ENCODE assay signal across 9 cellular contexts in genomic region chr3:49803464-49804140, GRCh38. TPM values are rescaled to one million over a fixed set of nuclear protein-coding genes. Genes with fewer than 3 reads are reported as not detected.
DNase-seq lines count a peak whose midpoint lies in the region; ATAC-seq and TF ChIP-seq lines count a peak whose summit lies in the region.
"Had no signal": no experiment of that assay in that cellular context is flagged by ENCODE, and none has a peak within 500 bp of the region (broad histone marks: within the 10 kb centered on the region; RNA-seq: fewer than 3 reads in every experiment).

No MANE protein-coding gene starts in this region.

- peak overlapping the region; percentile 33 for H2BK12ac ChIP-seq in neuronal stem cell (ENCODE audit: low read length)

- H3K27me3 Mint-ChIP-seq in GM23338 (ENCODE audit: insufficient read depth, low read depth, poor library complexity), result peaks cover 24% of the 10 kb centered on the region

- no peaks in the 10 kb centered on the region for H3K9me3 Mint-ChIP-seq in GM23338

- H3K9ac ChIP-seq in neuronal stem cell (ENCODE audit: low read depth, low read length, poor library complexity), result peak overlapping the region; percentile 85

- H3K9me3 ChIP-seq in esophagus squamous epithelium (no peaks in the 10 kb centered on the region), neuronal stem cell (replicated peaks in 1 of 2; ENCODE audit: control insufficient read depth in 2 of 2, insufficient read depth in 1 of 2, low read depth in 1 of 2, low read length in 2 of 2) (no peaks in the 10 kb centered on the region)

- H3K36me3 ChIP-seq in GM23338 (ENCODE audit: insufficient read depth) (no peaks in the 10 kb centered on the region), esophagus squamous epithelium (peaks cover 0 to 11% (median 0%) of the 10 kb centered on the region in 3 donors), neuronal stem cell (replicated peaks in 1 of 2; ENCODE audit: control insufficient read depth in 2 of 2, insufficient read depth in 2 of 2, low read length in 2 of 2) (no peaks in the 10 kb centered on the region)

- TF ChIP-seq CTCF in GM23338 (conservative IDR thresholded peaks at IDR 0.05; ENCODE audit: low read depth in 2 of 2) (peak in 1 of 2 experiments; percentile 16; a peak in 1 of 4 replicates), esophagus squamous epithelium (IDR thresholded peaks at IDR 0.05) (peak in 3 of 6 experiments; percentile 20 to 54 (median 42))

- H3K4me3 ChIP-seq in GM23338 (peak overlapping the region; percentile 93), esophagus squamous epithelium (peak overlapping the region; percentile 87 to 93 (median 90)), neuronal stem cell (ENCODE audit: low read length in 2 of 2) (peak overlapping the region; percentile 65 to 91)

- no peaks in the 10 kb centered on the region for H3K79me2 ChIP-seq in GM23338 (replicated peaks; ENCODE audit: insufficient read depth)

- intact Hi-C loops in esophagus squamous epithelium (cut with DNase I), result loop anchor here (2.0 to 5.0 kb wide), 2 partner anchors 35 to 99 kb away; partner anchors contain the start of gene MST1R

- no peak overlapping the region for H4K8ac ChIP-seq in neuronal stem cell (ENCODE audit: low read depth, low read length)

- H3K27ac ChIP-seq in GM23338 (ENCODE audit: low read depth) (no peak overlapping the region), esophagus squamous epithelium (peak overlapping the region; percentile 96 to 98 (median 97)), neuronal stem cell (replicated peaks; ENCODE audit: low read length) (no peak overlapping the region)

- 0% methylated on average over 5 to 9 of the region's 41 CpGs for WGBS in esophagus squamous epithelium, 2 donors
- WGBS in neuronal stem cell (ENCODE audit: extremely low coverage in 2 of 2, insufficient read length in 2 of 2, insufficient replicate concordance in 1 of 2), 2 donors, result no CpG with 5 or more reads among the region's 41 CpGs

- peaks cover 40% of the 10 kb centered on the region for H3K4me1 Mint-ChIP-seq in GM23338

- peaks cover 34% of the 10 kb centered on the region for H3K4me1 ChIP-seq in GM23338 (ENCODE audit: insufficient read depth)
- peaks cover 51 to 74% (median 52%) of the 10 kb centered on the region in 3 donors for H3K4me1 ChIP-seq in esophagus squamous epithelium
- H3K4me1 ChIP-seq in neuronal stem cell (ENCODE audit: control insufficient read depth in 2 of 2, insufficient read depth in 1 of 2, low read depth in 1 of 2, low read length in 2 of 2), result peaks cover 26 to 47% of the 10 kb centered on the region in 2 donors

- peak overlapping the region; percentile 89 for H3K18ac ChIP-seq in neuronal stem cell (ENCODE audit: low read length)

- H4K91ac ChIP-seq in neuronal stem cell (ENCODE audit: low read depth, low read length, poor library complexity), result no peak overlapping the region

- no peak overlapping the region for H2BK120ac ChIP-seq in neuronal stem cell (ENCODE audit: low read depth, low read length)

- peak overlapping the region; percentile 58 for H3K14ac ChIP-seq in neuronal stem cell (ENCODE audit: low read length)

- no peak overlapping the region for H3K23ac ChIP-seq in neuronal stem cell (ENCODE audit: low read depth, low read length, poor library complexity)

- peak overlapping the region; percentile 99 for H3K4me2 ChIP-seq in GM23338
- peak overlapping the region; percentile 87 for H3K4me2 ChIP-seq in neuronal stem cell (ENCODE audit: insufficient read depth, low read length, poor library complexity, severe bottlenecking)

- H4K20me1 ChIP-seq in GM23338 (replicated peaks; ENCODE audit: insufficient read depth), result no peaks in the 10 kb centered on the region

- ATAC-seq in GM23338 (peak; percentile 32), HG03571 (IDR thresholded peaks at IDR 0.05; ENCODE audit: unreplicated experiment) (no peak)

- H3K27me3 ChIP-seq in GM23338 (ENCODE audit: insufficient read depth) (peaks cover 15% of the 10 kb centered on the region), esophagus squamous epithelium (peaks cover 0 to 2% (median 0%) of the 10 kb centered on the region in 4 donors), neuronal stem cell (ENCODE audit: control insufficient read depth in 3 of 3, insufficient read depth in 3 of 3, low read depth in 1 of 3, low read length in 3 of 3) (peaks cover 0 to 41% (median 15%) of the 10 kb centered on the region in 3 experiments)

- no peaks in the 10 kb centered on the region for H3K36me3 Mint-ChIP-seq in GM23338 (ENCODE audit: low read depth)

- peak overlapping the region; percentile 19 for H2BK15ac ChIP-seq in neuronal stem cell (ENCODE audit: low read length)

- H3K9me2 ChIP-seq in GM23338 (ENCODE audit: insufficient read depth), result no peaks in the 10 kb centered on the region

- H3K27ac Mint-ChIP-seq in GM23338, result no peak overlapping the region

- no peaks in the 10 kb centered on the region for H3K79me1 ChIP-seq in neuronal stem cell (ENCODE audit: low read depth, low read length)

- TF ChIP-seq POLR2A in esophagus squamous epithelium (IDR thresholded peaks at IDR 0.05), result no peak

- H2BK5ac ChIP-seq in neuronal stem cell (ENCODE audit: low read length), result no peak overlapping the region

- peak overlapping the region; percentile 40 for H2AK5ac ChIP-seq in neuronal stem cell (ENCODE audit: low read depth, low read length)

- H3K4me3 Mint-ChIP-seq in GM23338, result peak overlapping the region; percentile 73

- DNase-seq in DMS 273 (lab: John Stamatoyannopoulos, UW; ENCODE audit: unreplicated experiment) (peak; percentile 91), GM23338 (ENCODE audit: low spot score) (peak; percentile 76), NCI-H2171 treated with DMSO at 0.1 percent for 48 hours (lab: John Stamatoyannopoulos, UW) (peak; percentile 74), esophagus squamous epithelium (lab: John Stamatoyannopoulos, UW) (no peak), neuronal stem cell (ENCODE audit: low spot score) (peak; percentile 48), kidney tubule cell (ENCODE audit: low spot score) (no peak)
- peak; percentile 62 for DNase-seq in activated T-cell treated with anti-CD3 and anti-CD28 coated beads, Interleukin-2, amount 50 U/mL, for 1 hour

- peak overlapping the region; percentile 99 for H2AFZ ChIP-seq in GM23338
- peak overlapping the region; percentile 99 for H2AFZ ChIP-seq in neuronal stem cell (ENCODE audit: low read length)

- H3F3A ChIP-seq in GM23338 (replicated peaks; ENCODE audit: low read depth), result peaks cover 15% of the 10 kb centered on the region; the same call in 1 of the 2 replicates

- no peak overlapping the region for H3K4ac ChIP-seq in neuronal stem cell (ENCODE audit: low read length)

RNA-seq across cellular contexts. Expression of gene INKA1, which starts 0.5 kb away (rescaled TPM):
- total RNA-seq in GM23338 (2014; rRNA removed; shearing (Covaris generic)), result 4.0 and 4.9 TPM in 2 replicates
- polyA plus RNA-seq in GM23338 (2016; fragmentation: Nextera tagmentation; extraction: Ambion mirVana), result 3.7 and 5.0 TPM in 2 replicates
- 10 to 100 TPM; 15.2 to 23.3 (median 19.9) TPM for total RNA-seq in esophagus squamous epithelium
- 0.56 TPM for polyA plus RNA-seq in neuronal stem cell (2013, experiment 1 of 2)
- polyA plus RNA-seq in neuronal stem cell (2013, experiment 2 of 2), result 0.42 TPM

RNA-seq across cellular contexts. Expression of gene CDHR4, which starts 3.9 kb away (rescaled TPM):
- 0.24 TPM in 1 of 2 replicates, not detected in the other for total RNA-seq in GM23338 (2014; rRNA removed; shearing (Covaris generic))
- polyA plus RNA-seq in GM23338 (2016; fragmentation: Nextera tagmentation; extraction: Ambion mirVana), result 0.26 and 0.28 TPM in 2 replicates
- total RNA-seq in esophagus squamous epithelium, result not detected
- polyA plus RNA-seq in neuronal stem cell (2013, experiment 1 of 2), result 0.13 TPM
- 0.06 TPM for polyA plus RNA-seq in neuronal stem cell (2013, experiment 2 of 2)
- total RNA-seq: RPMI7951 had no signal

RNA-seq across cellular contexts. Expression of gene UBA7, which starts 10.2 kb away (rescaled TPM):
- total RNA-seq in GM23338 (2014; rRNA removed; shearing (Covaris generic)), result 0.14 and 0.50 TPM in 2 replicates
- polyA plus RNA-seq in GM23338 (2016; fragmentation: Nextera tagmentation; extraction: Ambion mirVana), result 0.40 and 0.50 TPM in 2 replicates
- total RNA-seq in esophagus squamous epithelium, result 10 to 100 TPM in 3 of 4 donors, 1 to 10 TPM in 1; 8.1 to 43.3 (median 33.8) TPM
- polyA plus RNA-seq in neuronal stem cell (2013, experiment 1 of 2), result 4.4 TPM
- polyA plus RNA-seq in neuronal stem cell (2013, experiment 2 of 2), result 3.2 TPM

RNA-seq across cellular contexts. Expression of gene IP6K1, which starts 17.3 kb away (rescaled TPM):
- 35.5 and 38.4 TPM in 2 replicates for total RNA-seq in GM23338 (2014; rRNA removed; shearing (Covaris generic))
- 8.3 and 10.7 TPM in 2 replicates for polyA plus RNA-seq in GM23338 (2016; fragmentation: Nextera tagmentation; extraction: Ambion mirVana)
- total RNA-seq in esophagus squamous epithelium, result 10 to 100 TPM; 23.0 to 35.1 (median 28.1) TPM
- polyA plus RNA-seq in neuronal stem cell (2013, experiment 1 of 2), result 20.7 TPM
- polyA plus RNA-seq in neuronal stem cell (2013, experiment 2 of 2), result 19.6 TPM

RNA-seq across cellular contexts. Expression of gene TRAIP, which starts 52.8 kb away (rescaled TPM):
- 13.4 and 15.3 TPM in 2 replicates for total RNA-seq in GM23338 (2014; rRNA removed; shearing (Covaris generic))
- 16.6 and 19.5 TPM in 2 replicates for polyA plus RNA-seq in GM23338 (2016; fragmentation: Nextera tagmentation; extraction: Ambion mirVana)
- total RNA-seq in esophagus squamous epithelium, result 10 to 100 TPM in 1 of 4 donors, 1 to 10 TPM in 3; 2.3 to 10.1 (median 4.1) TPM
- polyA plus RNA-seq in neuronal stem cell (2013, experiment 1 of 2), result 19.8 TPM
- 20.0 TPM for polyA plus RNA-seq in neuronal stem cell (2013, experiment 2 of 2)

Comparison
In these comparisons a context has a peak if more than half of its experiments do, and no peak if none do; other contexts are left out.
1. DNase-seq: peak in DMS 273 (single experiment), GM23338 (single experiment), NCI-H2171 treated with DMSO at 0.1 percent for 48 hours (single experiment), activated T-cell treated with anti-CD3 and anti-CD28 coated beads, Interleukin-2, amount 50 U/mL, for 1 hour (single experiment) and neuronal stem cell (single experiment); none in esophagus squamous epithelium (single experiment) and kidney tubule cell (single experiment).
2. H3K27ac ChIP-seq: peak in esophagus squamous epithelium (4 of 4); none in GM23338 (single experiment) and neuronal stem cell (single experiment).
3. Peak in every context shown above with its lines, with median percentiles within 50 percentile points of each other: H3K4me3 ChIP-seq.